8 cellular contexts compared by ENCODE assay signal in the genomic region with DNA sequence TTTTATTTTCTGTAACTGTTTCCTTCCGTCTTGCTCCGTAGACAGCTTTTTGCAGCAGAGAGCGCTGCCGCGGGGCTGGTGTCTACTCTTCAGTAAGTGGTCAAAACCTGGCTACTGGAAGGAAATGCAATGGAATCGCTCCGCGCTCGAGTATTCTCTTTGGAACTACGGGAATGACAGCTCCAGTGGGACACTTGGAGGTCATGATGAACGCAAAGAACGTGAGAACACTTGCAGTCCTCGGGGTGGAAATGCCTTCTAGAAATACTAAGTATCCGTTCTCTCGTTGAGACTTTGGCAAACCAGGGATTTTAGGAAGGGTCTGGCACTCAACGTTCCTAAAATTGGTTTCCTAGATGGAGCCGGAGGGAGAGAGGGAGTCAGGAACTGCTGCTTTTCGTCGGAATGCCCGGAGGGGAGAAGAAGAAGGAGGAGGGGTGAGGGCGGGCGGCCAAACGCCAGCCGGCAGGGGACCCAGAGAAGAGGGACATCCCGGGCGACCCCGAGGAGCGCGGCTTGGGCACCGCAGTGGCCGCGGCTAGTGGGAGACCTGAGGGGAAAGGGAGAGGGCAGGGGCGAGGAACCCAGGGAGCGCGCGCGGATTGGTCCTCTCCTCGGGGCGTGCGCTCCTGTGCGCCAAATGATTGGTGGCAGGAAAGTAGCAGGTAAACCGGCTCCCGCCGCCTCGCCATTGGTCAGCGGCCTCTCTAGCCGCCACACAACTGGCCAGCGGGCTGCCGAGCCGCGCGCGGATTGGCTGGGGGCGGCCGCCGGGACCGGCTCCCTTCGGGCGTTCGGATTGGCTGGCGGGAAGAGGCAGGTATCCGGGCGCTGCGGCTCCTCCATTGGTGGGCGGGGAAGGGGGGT. TPM values are rescaled to one million over a fixed set of nuclear protein-coding genes. Genes with fewer than 3 reads are reported as not detected.
DNase-seq lines count a peak whose midpoint lies in the region; ATAC-seq and TF ChIP-seq lines count a peak whose summit lies in the region.

No MANE protein-coding gene starts in this region.

- H3K27me3 Mint-ChIP-seq in activated CD4-positive, alpha-beta memory T cell treated with anti-CD3 and anti-CD28 coated beads, Interleukin-2, amount 10 ng/mL, durations not matched to agents 7 days and 5 days: peaks cover 36% of the 10 kb centered on the region

- no peaks in the 10 kb centered on the region for H3K36me3 ChIP-seq in BJ (ENCODE audit: control insufficient read depth, insufficient read depth, low read length)

- peak in 1 of 2 donors; percentile 70 for TF ChIP-seq POLR2A in lower leg skin (IDR thresholded peaks at IDR 0.05)

- peak overlapping the region; percentile 78 for H3K27ac Mint-ChIP-seq in activated CD4-positive, alpha-beta memory T cell treated with anti-CD3 and anti-CD28 coated beads, Interleukin-2, amount 10 ng/mL, durations not matched to agents 7 days and 5 days

- DNase-seq in BJ (ENCODE audit: low read depth): peak; percentile 84
- DNase-seq in NCI-H748 (lab: John Stamatoyannopoulos, UW; ENCODE audit: unreplicated experiment): peak; percentile 99
- DNase-seq in activated CD4-positive, alpha-beta memory T cell treated with anti-CD3 and anti-CD28 coated beads, Interleukin-2, amount 10 ng/mL, durations not matched to agents 7 days and 5 days: peak; percentile 98
- peak; percentile 99 for DNase-seq in ecto neural progenitor cell (ENCODE audit: low spot score)
- peak; percentile 97 to 99 for DNase-seq in lower leg skin (ENCODE audit: low spot score in 2 of 2)
- peak; percentile 94 to 95 for DNase-seq in stimulated activated CD4-positive, alpha-beta T cell treated with anti-CD3 and anti-CD28 coated beads, Interleukin-4, amount 100 ng/mL, for 4 hours

- POLR2A ChIA-PET in BJ (lab: Charles Lee): no interaction called here
- POLR2A ChIA-PET in activated CD4-positive, alpha-beta memory T cell treated with anti-CD3 and anti-CD28 coated beads, Interleukin-2, amount 10 ng/mL, durations not matched to agents 7 days and 5 days (lab: Charles Lee): interaction anchor here (0.9 to 3.7 kb wide), 12 partner anchors 9 to 68 kb away, joined by 3 to 29 read pairs (median 3); no protein-coding TSS in a partner anchor

- 0 to 1% methylated on average over 37 to 55 of the region's 65 CpGs for WGBS in lower leg skin, 2 donors

- intact Hi-C loops in lower leg skin (cut with DNase I; ENCODE audit: low total_unique reads): no loop called here

- CTCF ChIA-PET in BJ (lab: Yijun Ruan, JAX): interaction anchor here (1.6 kb wide), 1 partner anchor 58 kb away, joined by 4 read pairs; no protein-coding TSS in a partner anchor
- CTCF ChIA-PET in activated CD4-positive, alpha-beta memory T cell treated with anti-CD3 and anti-CD28 coated beads, Interleukin-2, amount 10 ng/mL, durations not matched to agents 7 days and 5 days (lab: Charles Lee): interaction anchor here (0.9 to 1.3 kb wide), 7 partner anchors 26 to 313 kb away, joined by 3 to 6 read pairs (median 3); no protein-coding TSS in a partner anchor

- H3K4me3 Mint-ChIP-seq in activated CD4-positive, alpha-beta memory T cell treated with anti-CD3 and anti-CD28 coated beads, Interleukin-2, amount 10 ng/mL, durations not matched to agents 7 days and 5 days: peak overlapping the region; percentile 94

- TF ChIP-seq CTCF in BJ (IDR thresholded peaks at IDR 0.05; ENCODE audit: insufficient read depth, low read depth, low read length): no peak
- TF ChIP-seq CTCF in lower leg skin (IDR thresholded peaks at IDR 0.05): peak in 1 of 3 donors; percentile 36

- no peaks in the 10 kb centered on the region for H3K9me3 Mint-ChIP-seq in activated CD4-positive, alpha-beta memory T cell treated with anti-CD3 and anti-CD28 coated beads, Interleukin-2, amount 10 ng/mL, durations not matched to agents 7 days and 5 days

- peaks cover 18% of the 10 kb centered on the region for H3K36me3 Mint-ChIP-seq in activated CD4-positive, alpha-beta memory T cell treated with anti-CD3 and anti-CD28 coated beads, Interleukin-2, amount 10 ng/mL, durations not matched to agents 7 days and 5 days (ENCODE audit: low read depth)

- H3K4me1 Mint-ChIP-seq in activated CD4-positive, alpha-beta memory T cell treated with anti-CD3 and anti-CD28 coated beads, Interleukin-2, amount 10 ng/mL, durations not matched to agents 7 days and 5 days: peaks cover 51% of the 10 kb centered on the region

- peak; percentile 93 for ATAC-seq in GM19328 (IDR thresholded peaks at IDR 0.05; ENCODE audit: unreplicated experiment)
- peak; percentile 88 for ATAC-seq in HG03469 (IDR thresholded peaks at IDR 0.05; ENCODE audit: unreplicated experiment)

- peak overlapping the region; percentile 75 for H3K4me3 ChIP-seq in BJ (ENCODE audit: low read depth, low read length)
- peak overlapping the region; percentile 34 for H3K4me3 ChIP-seq in lower leg skin (ENCODE audit: low read depth, poor library complexity, severe bottlenecking)

- peaks cover 6% of the 10 kb centered on the region for H3K27me3 ChIP-seq in BJ (ENCODE audit: control insufficient read depth, insufficient read depth, low read length)

RNA-seq across cellular contexts. Expression of a gene that starts 0.5 kb away (rescaled TPM):
- 6.1 and 6.4 TPM in 2 replicates for polyA plus RNA-seq in BJ (2011; rRNA removed)
- polyA minus RNA-seq in BJ (2011; rRNA and poly(A)+ RNA removed): 5.9 and 6.9 TPM in 2 replicates
- total RNA-seq in activated CD4-positive, alpha-beta memory T cell treated with anti-CD3 and anti-CD28 coated beads, Interleukin-2, amount 10 ng/mL, durations not matched to agents 7 days and 5 days: 10 to 100 TPM; 36.0 to 41.0 TPM
- 100 to 1,000 TPM in 1 of 4 donors, 10 to 100 TPM in 3; 34.8 to 132 (median 61.5) TPM for total RNA-seq in lower leg skin

Comparison
In these comparisons a context has a peak if more than half of its experiments do, and no peak if none do; other contexts are left out.
1. Peak in every context shown above with its lines: DNase-seq, ATAC-seq and H3K4me3 ChIP-seq.